Comparison of ENCODE assay signal across 8 cellular contexts in genomic region chr2:69828913-69829242, GRCh38. TPM values are rescaled to one million over a fixed set of nuclear protein-coding genes. Genes with fewer than 3 reads are reported as not detected.
DNase-seq lines count a peak whose midpoint lies in the region; ATAC-seq and TF ChIP-seq lines count a peak whose summit lies in the region.

No MANE protein-coding gene starts in this region.

- H3K4me1 ChIP-seq in HCT116 (ENCODE audit: control insufficient read depth in 1 of 2, insufficient read depth in 2 of 2, low read length in 2 of 2) (peaks cover 10 to 16% of the 10 kb centered on the region in 2 experiments; a peak in 3 of 4 replicates), thoracic aorta (ENCODE audit: control insufficient read depth in 1 of 2, low read depth in 2 of 2) (peaks cover 19 to 26% of the 10 kb centered on the region in 2 donors)

- no peak for TF ChIP-seq POLR2A in HCT116 (IDR thresholded peaks at IDR 0.05; ENCODE audit: borderline replicate concordance, extremely low read depth, insufficient read depth, insufficient read length)

- H3K9ac ChIP-seq in HCT116 (ENCODE audit: low read length): peak overlapping the region; percentile 64

- H3K4me3 ChIP-seq in BJ (ENCODE audit: low read depth, low read length) (peak overlapping the region; percentile 69), HCT116 (replicated peaks in 1 of 2; ENCODE audit: low read depth in 1 of 2, low read length in 2 of 2) (peak overlapping the region; percentile 80 to 86), thoracic aorta (peak overlapping the region; percentile 78)

- POLR2A ChIA-PET in BJ (lab: Charles Lee) (no interaction called here), HCT116 (lab: Charles Lee) (interaction anchor here (1.3 kb wide), 1 partner anchor 104 kb away, joined by 5 read pairs; no protein-coding TSS in a partner anchor)
- POLR2A ChIA-PET in activated CD8-positive, alpha-beta T cell treated with anti-CD3 and anti-CD28 coated beads for 36 hours (lab: Charles Lee): interaction anchor here (0.6 to 1.3 kb wide), 6 partner anchors 12 to 449 kb away, joined by 3 to 6 read pairs (median 3); partner anchors contain the start of gene ANXA4

- peak overlapping the region; percentile 78 for H3K4me2 ChIP-seq in HCT116 (ENCODE audit: low read length)

- RAD21 ChIA-PET in HCT116 (lab: Charles Lee; ENCODE audit: low non-redundant PET in 1 of 2, low total read pairs in 2 of 2, uncharacterized antibody in 2 of 2, unreplicated experiment in 2 of 2): interaction anchor here (1.4 kb wide), 2 partner anchors 104 kb away, joined by 4 to 5 read pairs; no protein-coding TSS in a partner anchor

- peak overlapping the region; percentile 42 for H2AFZ ChIP-seq in HCT116 (ENCODE audit: low read depth, low read length, poor library complexity, severe bottlenecking)

- no peaks in the 10 kb centered on the region for H3K9me2 ChIP-seq in HCT116 (ENCODE audit: insufficient read depth)

- BruUV-seq in HCT116 (replicated peaks; lab: Mats Ljungman, UMichigan): TSS peak; percentile 95

- peaks cover 27% of the 10 kb centered on the region for H3K36me3 Mint-ChIP-seq in activated CD8-positive, alpha-beta T cell treated with anti-CD3 and anti-CD28 coated beads for 36 hours (ENCODE audit: low read depth)
- no peaks in the 10 kb centered on the region for H3K36me3 Mint-ChIP-seq in immature natural killer cell

- H3K27me3 Mint-ChIP-seq in activated CD8-positive, alpha-beta T cell treated with anti-CD3 and anti-CD28 coated beads for 36 hours: no peaks in the 10 kb centered on the region
- peaks cover 8 to 16% (median 8%) of the 10 kb centered on the region in 3 donors for H3K27me3 Mint-ChIP-seq in immature natural killer cell (ENCODE audit: low read depth in 3 of 3)

- H3K9me3 Mint-ChIP-seq in activated CD8-positive, alpha-beta T cell treated with anti-CD3 and anti-CD28 coated beads for 36 hours: no peaks in the 10 kb centered on the region
- H3K9me3 Mint-ChIP-seq in immature natural killer cell: no peaks in the 10 kb centered on the region

- peak overlapping the region; percentile 95 for H3K27ac Mint-ChIP-seq in activated CD8-positive, alpha-beta T cell treated with anti-CD3 and anti-CD28 coated beads for 36 hours
- peak overlapping the region; percentile 82 to 97 (median 94) for H3K27ac Mint-ChIP-seq in immature natural killer cell

- no peak for TF ChIP-seq CTCF in BJ (IDR thresholded peaks at IDR 0.05; ENCODE audit: insufficient read depth, low read depth, low read length)
- TF ChIP-seq CTCF in HCT116 (IDR thresholded peaks at IDR 0.05 in 2 of 3, conservative IDR thresholded peaks at IDR 0.05 in 1 of 3; ENCODE audit: borderline replicate concordance in 1 of 3, insufficient read depth in 1 of 3, low read depth in 2 of 3, low read length in 2 of 3): no peak
- TF ChIP-seq CTCF in activated CD8-positive, alpha-beta T cell treated with anti-CD3 and anti-CD28 coated beads for 36 hours (IDR thresholded peaks at IDR 0.05): peak; percentile 13
- TF ChIP-seq CTCF in thoracic aorta (IDR thresholded peaks at IDR 0.05): no peak

- peaks cover 36% of the 10 kb centered on the region for H3K79me2 ChIP-seq in HCT116 (ENCODE audit: insufficient read depth, low read length)

- H3K27me3 ChIP-seq in BJ (ENCODE audit: control insufficient read depth, insufficient read depth, low read length) (no peaks in the 10 kb centered on the region), HCT116 (ENCODE audit: insufficient read depth, low read length) (no peaks in the 10 kb centered on the region), thoracic aorta (replicated peaks; ENCODE audit: insufficient read depth) (no peaks in the 10 kb centered on the region)

- TF ChIP-seq RAD21 in HCT116 (IDR thresholded peaks at IDR 0.05; ENCODE audit: low read depth): no peak

- H3K36me3 ChIP-seq in BJ (ENCODE audit: control insufficient read depth, insufficient read depth, low read length): no peaks in the 10 kb centered on the region
- peaks cover 0 to 3% of the 10 kb centered on the region in 2 experiments; a peak in 1 of 4 replicates for H3K36me3 ChIP-seq in HCT116 (ENCODE audit: control insufficient read depth in 1 of 2, insufficient read depth in 2 of 2, low read length in 2 of 2)
- no peaks in the 10 kb centered on the region for H3K36me3 ChIP-seq in thoracic aorta

- CTCF ChIA-PET in BJ (lab: Yijun Ruan, JAX): interaction anchor here (1.0 to 3.1 kb wide), 4 partner anchors 8 to 109 kb away, joined by 3 to 27 read pairs (median 6); no protein-coding TSS in a partner anchor
- CTCF ChIA-PET in HCT116 (lab: Charles Lee): interaction anchor here (3.5 kb wide), 2 partner anchors 12 to 104 kb away, joined by 11 to 19 read pairs; no protein-coding TSS in a partner anchor
- CTCF ChIA-PET in activated CD8-positive, alpha-beta T cell treated with anti-CD3 and anti-CD28 coated beads for 36 hours (lab: Charles Lee): interaction anchor here (1.0 to 5.1 kb wide), 5 partner anchors 12 to 104 kb away, joined by 3 to 49 read pairs (median 9); no protein-coding TSS in a partner anchor

- H3K27ac ChIP-seq in HCT116 (ENCODE audit: low read depth, low read length) (peak overlapping the region; percentile 73), thoracic aorta (peak overlapping the region; percentile 86 to 98)

- H3K4me1 Mint-ChIP-seq in activated CD8-positive, alpha-beta T cell treated with anti-CD3 and anti-CD28 coated beads for 36 hours (ENCODE audit: low read depth): peaks cover 40% of the 10 kb centered on the region
- peaks cover 41 to 48% of the 10 kb centered on the region in 2 donors for H3K4me1 Mint-ChIP-seq in immature natural killer cell

- intact Hi-C loops in HCT116 (cut with micrococcal nuclease): no loop called here
- intact Hi-C loops in activated CD8-positive, alpha-beta T cell treated with anti-CD3 and anti-CD28 coated beads for 36 hours (cut with micrococcal nuclease): no loop called here

- H3K9me3 ChIP-seq in HCT116 (ENCODE audit: control insufficient read depth in 1 of 2, insufficient read depth in 1 of 2, low read depth in 1 of 2, low read length in 2 of 2) (no peaks in the 10 kb centered on the region), thoracic aorta (no peaks in the 10 kb centered on the region)

- peak overlapping the region; percentile 86 for H3K4me3 Mint-ChIP-seq in activated CD8-positive, alpha-beta T cell treated with anti-CD3 and anti-CD28 coated beads for 36 hours
- H3K4me3 Mint-ChIP-seq in immature natural killer cell: peak overlapping the region; percentile 89 to 95 (median 93)

- ATAC-seq in HCT116: no peak
- ATAC-seq in activated CD8-positive, alpha-beta T cell treated with anti-CD3 and anti-CD28 coated beads for 36 hours: no peak
- ATAC-seq in thoracic aorta (ENCODE audit: insufficient number of reproducible peaks, low FRiP score, low read depth): no peak
- no peak for ATAC-seq in HG03469 (IDR thresholded peaks at IDR 0.05; ENCODE audit: unreplicated experiment)

- DNase-seq in BJ (ENCODE audit: low read depth) (no peak), HCT116 (ENCODE audit: low read depth, low spot score) (no peak), immature natural killer cell (no peak), thoracic aorta (ENCODE audit: low spot score) (no peak), cerebellar cortex (ENCODE audit: low spot score) (no peak), islet precursor cell (no peak)
- DNase-seq in activated CD8-positive, alpha-beta T cell treated with anti-CD3 and anti-CD28 coated beads for 36 hours: no peak

- H4K20me1 ChIP-seq in HCT116 (ENCODE audit: insufficient read depth): no peaks in the 10 kb centered on the region

TF ChIP-seq in HCT116, 20 proteins besides CTCF, POLR2A, EP300 and RAD21:
- no peak for TF ChIP-seq ZNF274 (IDR thresholded peaks at IDR 0.05; ENCODE audit: low read depth, low read length)
TF ChIP-seq in HCT116: peak in this region for 0.

RNA-seq across cellular contexts. Expression of gene GMCL1, which starts 0.6 kb away (rescaled TPM):
- polyA plus RNA-seq in BJ (2011; rRNA removed) (2.1 and 4.0 TPM in 2 replicates), immature natural killer cell (10 to 100 TPM; 38.4 to 52.9 (median 38.9) TPM)
- 1.0 and 1.6 TPM in 2 replicates for polyA minus RNA-seq in BJ (2011; rRNA and poly(A)+ RNA removed)
- total RNA-seq in HCT116 (2021; ENCODE audit: unreplicated experiment) (16.7 TPM), thoracic aorta (10 to 100 TPM; 13.5 to 24.1 TPM)
- polyA plus RNA-seq in HCT116 (2012): 5.1 and 6.9 TPM in 2 replicates
- total RNA-seq in activated CD8-positive, alpha-beta T cell treated with anti-CD3 and anti-CD28 coated beads for 36 hours: 10 to 100 TPM; 18.1 to 20.4 TPM
